1 cellular context compared by ENCODE assay signal in genomic region chr9:83432104-83432627, GRCh38.
TF ChIP-seq lines count a peak whose summit lies in the region.

No MANE protein-coding gene starts in this region.

TF ChIP-seq in HepG2, 621 proteins besides CTCF, POLR2A, EP300 and RAD21 (continued from another document):
- TF ChIP-seq ZMYM4 (CRISPR knock-in tag; IDR thresholded peaks at IDR 0.05) (peak; percentile 25; the same call in 1 of the 2 replicates), JUN (CRISPR knock-in tag; IDR thresholded peaks at IDR 0.05) (no peak), ZNF414 (CRISPR knock-in tag; IDR thresholded peaks at IDR 0.05) (0 out of 2 replicates have a peak, but pooled peaks have one; percentile 33), UBTF (CRISPR knock-in tag; IDR thresholded peaks at IDR 0.05) (peak; percentile 28; the same call in 1 of the 2 replicates)
